ENCODE assay signal across 26 cellular contexts in genomic region chr1:197811769-197812168, GRCh38. TPM values are rescaled to one million over a fixed set of nuclear protein-coding genes. Genes with fewer than 3 reads are reported as not detected.
DNase-seq lines count a peak whose midpoint lies in the region; FAIRE-seq and TF ChIP-seq lines count a peak whose summit lies in the region.
"Had no signal": no experiment of that assay in that cellular context is flagged by ENCODE, and none has a peak within 500 bp of the region (broad histone marks: within the 10 kb centered on the region; RNA-seq: fewer than 3 reads in every experiment).

No MANE protein-coding gene starts in this region.

- H4K20me1 ChIP-seq in osteoblast (ENCODE audit: insufficient read depth, low read length) = no peaks in the 10 kb centered on the region

- H3K36me3 ChIP-seq in left ventricle myocardium inferior (no peaks in the 10 kb centered on the region), osteoblast (ENCODE audit: insufficient read depth, low read length) (no peaks in the 10 kb centered on the region)
- H3K36me3 ChIP-seq: transverse colon had no signal

- H3K79me2 ChIP-seq in osteoblast (ENCODE audit: insufficient read depth, low read length) = no peaks in the 10 kb centered on the region

- DNase-seq in D721Med (ENCODE audit: insufficient read length, low spot score) (no peak), HFFc6 (peak; percentile 5), left ventricle myocardium inferior (no peak), osteoblast (ENCODE audit: insufficient read length, low spot score, missing footprints) (peak; percentile 45), NCI-H510A treated with DMSO at 0.1 percent for 48 hours (lab: John Stamatoyannopoulos, UW) (no peak), NCI-H1436 treated with DMSO at 0.1 percent for 48 hours (lab: John Stamatoyannopoulos, UW) (no peak)
- DNase-seq in activated CD4-positive, CD25-positive, alpha-beta regulatory T cell treated with anti-CD3 and anti-CD28 coated beads, Interleukin-2, amount 50 U/mL, for 72 hours = no peak
- DNase-seq: activated CD4-positive, alpha-beta memory T cell treated with anti-CD3 and anti-CD28 coated beads for 36 hours; activated T-cell treated with anti-CD3 and anti-CD28 coated beads, Interleukin-2, amount 50 U/mL, for 72 hours; body of pancreas; Calu3; hippocampal formation; Karpas-422; naive thymus-derived CD8-positive, alpha-beta T cell; NCI-H1417; NCI-H2029 treated with DMSO at 0.1 percent for 48 hours; NCI-H526; psoas muscle; SHP77; stimulated activated CD4-positive, alpha-beta T cell treated with anti-CD3 and anti-CD28 coated beads, Interleukin-15, amount 100 ng/mL, for 24 hours; stimulated activated CD4-positive, alpha-beta T cell treated with anti-CD3 and anti-CD28 coated beads, Interleukin-4, amount 100 ng/mL, for 4 hours; T-helper 17 cell; transverse colon had no signal

- no peak overlapping the region for H3K4me2 ChIP-seq in osteoblast (ENCODE audit: insufficient read depth, low read length)

- no peak overlapping the region for H2AFZ ChIP-seq in osteoblast (ENCODE audit: low read length)

- no peaks in the 10 kb centered on the region for H3K9me3 Mint-ChIP-seq in HFFc6

- H3K4me1 ChIP-seq in left ventricle myocardium inferior = peaks cover 24% of the 10 kb centered on the region
- peaks cover 2% of the 10 kb centered on the region for H3K4me1 ChIP-seq in osteoblast (ENCODE audit: insufficient read depth, low read length)
- H3K4me1 ChIP-seq: body of pancreas, psoas muscle had no signal

- H3K27ac ChIP-seq in left ventricle myocardium inferior (replicated peaks) (peak overlapping the region; percentile 36), osteoblast (ENCODE audit: low read depth, low read length) (no peak overlapping the region)
- H3K27ac ChIP-seq: body of pancreas, psoas muscle, transverse colon had no signal

- H3K4me1 Mint-ChIP-seq in HFFc6 (ENCODE audit: low read depth) = peaks cover 10% of the 10 kb centered on the region
- H3K4me1 Mint-ChIP-seq: CD14-positive monocyte had no signal

- H3K27me3 Mint-ChIP-seq in HFFc6 (ENCODE audit: insufficient read depth) = peaks cover 2% of the 10 kb centered on the region; the same call in 1 of the 2 replicates
- H3K27me3 Mint-ChIP-seq: activated CD4-positive, alpha-beta memory T cell treated with anti-CD3 and anti-CD28 coated beads for 36 hours had no signal

- no peaks in the 10 kb centered on the region for H3K36me3 Mint-ChIP-seq in HFFc6 (ENCODE audit: low read depth)
- H3K36me3 Mint-ChIP-seq: activated CD4-positive, alpha-beta memory T cell treated with anti-CD3 and anti-CD28 coated beads for 36 hours; CD14-positive monocyte had no signal

- H3K27me3 ChIP-seq in left ventricle myocardium inferior (ENCODE audit: low read depth) (no peaks in the 10 kb centered on the region), osteoblast (ENCODE audit: insufficient read depth, low read length) (no peaks in the 10 kb centered on the region)
- H3K27me3 ChIP-seq: body of pancreas, transverse colon had no signal

- TF ChIP-seq CTCF in D721Med (IDR thresholded peaks at IDR 0.05; ENCODE audit: insufficient read depth, missing control alignments) (no peak), HFFc6 (IDR thresholded peaks at IDR 0.05) (no peak), left ventricle myocardium inferior (IDR thresholded peaks at IDR 0.05; ENCODE audit: borderline replicate concordance) (no peak), osteoblast (IDR thresholded peaks at IDR 0.05; ENCODE audit: extremely low read depth, low read depth, low read length) (no peak)

- H3K9me3 ChIP-seq in left ventricle myocardium inferior (replicated peaks) (no peaks in the 10 kb centered on the region), osteoblast (ENCODE audit: low read depth, low read length) (no peaks in the 10 kb centered on the region)
- H3K9me3 ChIP-seq: body of pancreas, psoas muscle, transverse colon had no signal

- H3K4me3 ChIP-seq in left ventricle myocardium inferior (no peak overlapping the region), osteoblast (ENCODE audit: insufficient read depth, low read length) (no peak overlapping the region)
- H3K4me3 ChIP-seq: body of pancreas, psoas muscle, transverse colon had no signal

- H3K27ac Mint-ChIP-seq in HFFc6 = no peak overlapping the region
- H3K27ac Mint-ChIP-seq: activated CD4-positive, alpha-beta memory T cell treated with anti-CD3 and anti-CD28 coated beads for 36 hours; activated T-cell treated with anti-CD3 and anti-CD28 coated beads, Interleukin-2, amount 50 U/mL, for 72 hours; CD14-positive monocyte; naive thymus-derived CD8-positive, alpha-beta T cell; T-helper 17 cell had no signal

- peak; percentile 80 for FAIRE-seq in D721Med (lab: Jason Lieb, UNC)
- FAIRE-seq: GM18507, H54 had no signal

- H3K4me3 Mint-ChIP-seq in HFFc6 = no peak overlapping the region
- H3K4me3 Mint-ChIP-seq: activated CD4-positive, alpha-beta memory T cell treated with anti-CD3 and anti-CD28 coated beads for 36 hours; activated T-cell treated with anti-CD3 and anti-CD28 coated beads, Interleukin-2, amount 50 U/mL, for 72 hours; CD14-positive monocyte; naive thymus-derived CD8-positive, alpha-beta T cell; T-helper 17 cell had no signal

- intact Hi-C loops in left ventricle myocardium inferior (cut with micrococcal nuclease) = no loop called here

RNA-seq across cellular contexts. Expression of gene DENND1B, which starts 36.5 kb away (rescaled TPM):
- 1 to 10 TPM; 6.4 to 9.0 (median 7.7) TPM for total RNA-seq in HFFc6 (2021; fragmentation: NEBNext Ultra II Directional; extraction: Animal tissue kit (Norgen Biotek cat#: 25700))
- total RNA-seq in left ventricle myocardium inferior (26.9 TPM), osteoblast (18.6 and 22.4 TPM in 2 replicates)

Comparison
In these comparisons a context has a peak if more than half of its experiments do, and no peak if none do; other contexts are left out.
1. DNase-seq: peak in HFFc6 (single experiment) and osteoblast (single experiment); none in D721Med (single experiment), left ventricle myocardium inferior (single experiment), NCI-H510A treated with DMSO at 0.1 percent for 48 hours (single experiment), activated CD4-positive, CD25-positive, alpha-beta regulatory T cell treated with anti-CD3 and anti-CD28 coated beads, Interleukin-2, amount 50 U/mL, for 72 hours (single experiment) and NCI-H1436 treated with DMSO at 0.1 percent for 48 hours (single experiment).